In genomic region chr2:157182834-157183396, GRCh38 we compare ENCODE assay signal across 1 cellular context.
TF ChIP-seq lines count a peak whose summit lies in the region.

No MANE protein-coding gene starts in this region.

TF ChIP-seq in GM12878, 131 proteins besides CTCF, POLR2A, EP300 and RAD21 (continued from another document):
- TF ChIP-seq NFIC (IDR thresholded peaks at IDR 0.05; ENCODE audit: low read depth, low read length) (no peak), TARDBP (IDR thresholded peaks at IDR 0.05; ENCODE audit: borderline replicate concordance) (no peak), SUPT20H (IDR thresholded peaks at IDR 0.05; ENCODE audit: borderline replicate concordance, control insufficient read depth, low read depth, low read length) (no peak), RB1 (IDR thresholded peaks at IDR 0.05; ENCODE audit: borderline replicate concordance) (no peak), ATF7 (IDR thresholded peaks at IDR 0.05; ENCODE audit: low read depth) (no peak), TAF1 (IDR thresholded peaks at IDR 0.05; ENCODE audit: borderline replicate concordance, low read depth, low read length) (no peak), SMC3 (IDR thresholded peaks at IDR 0.05; ENCODE audit: borderline replicate concordance, low read length) (no peak)
- TF ChIP-seq, protein P1, sequence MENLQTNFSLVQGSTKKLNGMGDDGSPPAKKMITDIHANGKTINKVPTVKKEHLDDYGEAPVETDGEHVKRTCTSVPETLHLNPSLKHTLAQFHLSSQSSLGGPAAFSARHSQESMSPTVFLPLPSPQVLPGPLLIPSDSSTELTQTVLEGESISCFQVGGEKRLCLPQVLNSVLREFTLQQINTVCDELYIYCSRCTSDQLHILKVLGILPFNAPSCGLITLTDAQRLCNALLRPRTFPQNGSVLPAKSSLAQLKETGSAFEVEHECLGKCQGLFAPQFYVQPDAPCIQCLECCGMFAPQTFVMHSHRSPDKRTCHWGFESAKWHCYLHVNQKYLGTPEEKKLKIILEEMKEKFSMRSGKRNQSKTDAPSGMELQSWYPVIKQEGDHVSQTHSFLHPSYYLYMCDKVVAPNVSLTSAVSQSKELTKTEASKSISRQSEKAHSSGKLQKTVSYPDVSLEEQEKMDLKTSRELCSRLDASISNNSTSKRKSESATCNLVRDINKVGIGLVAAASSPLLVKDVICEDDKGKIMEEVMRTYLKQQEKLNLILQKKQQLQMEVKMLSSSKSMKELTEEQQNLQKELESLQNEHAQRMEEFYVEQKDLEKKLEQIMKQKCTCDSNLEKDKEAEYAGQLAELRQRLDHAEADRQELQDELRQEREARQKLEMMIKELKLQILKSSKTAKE (IDR thresholded peaks at IDR 0.05; ENCODE audit: low read depth, poor library complexity, severe bottlenecking): no peak
